1 cellular context compared by ENCODE assay signal in genomic region chr19:3721131-3721899, GRCh38.
TF ChIP-seq lines count a peak whose summit lies in the region.

No MANE protein-coding gene starts in this region.

TF ChIP-seq in HepG2, 621 proteins besides CTCF, POLR2A, EP300 and RAD21 (continued from another document and continues in another):
- peak; percentile 52; the same call in 1 of the 2 replicates for TF ChIP-seq THAP9 (CRISPR knock-in tag; IDR thresholded peaks at IDR 0.05; ENCODE audit: borderline replicate concordance)
- TF ChIP-seq NFIC (IDR thresholded peaks at IDR 0.05; ENCODE audit: low read length), result no peak
- no peak for TF ChIP-seq ZC3H13 (CRISPR knock-in tag; IDR thresholded peaks at IDR 0.05)
- no peak for TF ChIP-seq TGIF2 (CRISPR knock-in tag; IDR thresholded peaks at IDR 0.05)
- TF ChIP-seq GLI4 (CRISPR knock-in tag; IDR thresholded peaks at IDR 0.05; ENCODE audit: borderline replicate concordance), result no peak
- TF ChIP-seq PRMT3 (CRISPR knock-in tag; IDR thresholded peaks at IDR 0.05; ENCODE audit: borderline replicate concordance, low read depth), result no peak
- TF ChIP-seq UBTF (CRISPR knock-in tag; IDR thresholded peaks at IDR 0.05), result no peak; the same call in 1 of the 2 replicates
- no peak for TF ChIP-seq THRA (CRISPR knock-in tag; IDR thresholded peaks at IDR 0.05; ENCODE audit: borderline replicate concordance)
- no peak for TF ChIP-seq ZNF724P (CRISPR knock-in tag; IDR thresholded peaks at IDR 0.05; ENCODE audit: borderline replicate concordance)
- TF ChIP-seq ARID4A (CRISPR knock-in tag; IDR thresholded peaks at IDR 0.05; ENCODE audit: borderline replicate concordance), result peak; percentile 38; the same call in 1 of the 2 replicates
- 0 out of 2 replicates have a peak, but pooled peaks have one; percentile 72 for TF ChIP-seq KDM3A (CRISPR knock-in tag; IDR thresholded peaks at IDR 0.05; ENCODE audit: low read depth)
- TF ChIP-seq TCF12 (IDR thresholded peaks at IDR 0.05), result no peak
- no peak for TF ChIP-seq TCF12 (CRISPR knock-in tag; IDR thresholded peaks at IDR 0.05)
- TF ChIP-seq ZNF256 (CRISPR knock-in tag; conservative IDR thresholded peaks at IDR 0.05), result no peak
- no peak for TF ChIP-seq PAF1 (CRISPR knock-in tag; IDR thresholded peaks at IDR 0.05)
- TF ChIP-seq EZH2 (conservative IDR thresholded peaks at IDR 0.05; ENCODE audit: low read depth, low read length), result no peak
- TF ChIP-seq ADNP (CRISPR knock-in tag; IDR thresholded peaks at IDR 0.05), result peak; percentile 98
- no peak for TF ChIP-seq FLYWCH1 (CRISPR knock-in tag; IDR thresholded peaks at IDR 0.05)
- no peak for TF ChIP-seq GTF3A (CRISPR knock-in tag; conservative IDR thresholded peaks at IDR 0.05)
- TF ChIP-seq E2F2 (CRISPR knock-in tag; IDR thresholded peaks at IDR 0.05; ENCODE audit: borderline replicate concordance), result no peak
- TF ChIP-seq ZNF576 (CRISPR knock-in tag; IDR thresholded peaks at IDR 0.05), result no peak
- no peak for TF ChIP-seq PLRG1 (conservative IDR thresholded peaks at IDR 0.05)
- TF ChIP-seq SP4 (CRISPR knock-in tag; IDR thresholded peaks at IDR 0.05), result peak; percentile 37; the same call in 1 of the 2 replicates
- peak; percentile 88 for TF ChIP-seq TAF15 (IDR thresholded peaks at IDR 0.05; ENCODE audit: low read depth, low read length, poor library complexity, severe bottlenecking)
- no peak for TF ChIP-seq GLMP (CRISPR knock-in tag; IDR thresholded peaks at IDR 0.05; ENCODE audit: borderline replicate concordance)
- no peak for TF ChIP-seq KMT2B (CRISPR knock-in tag; IDR thresholded peaks at IDR 0.05)
- no peak for TF ChIP-seq NAIF1 (CRISPR knock-in tag; IDR thresholded peaks at IDR 0.05; ENCODE audit: borderline replicate concordance)
- no peak for TF ChIP-seq ETS1 (CRISPR knock-in tag; IDR thresholded peaks at IDR 0.05)
- peak; percentile 100 for TF ChIP-seq ZNF629 (CRISPR knock-in tag; conservative IDR thresholded peaks at IDR 0.05)
- TF ChIP-seq CENPBD1 (CRISPR knock-in tag; IDR thresholded peaks at IDR 0.05; ENCODE audit: borderline replicate concordance, low read depth), result no peak
- TF ChIP-seq MED8 (CRISPR knock-in tag; IDR thresholded peaks at IDR 0.05; ENCODE audit: insufficient replicate concordance), result no peak
- no peak for TF ChIP-seq GATAD1 (CRISPR knock-in tag; IDR thresholded peaks at IDR 0.05)
- TF ChIP-seq ARHGAP35 (CRISPR knock-in tag; IDR thresholded peaks at IDR 0.05; ENCODE audit: borderline replicate concordance), result no peak
- TF ChIP-seq ATF5 (CRISPR knock-in tag; IDR thresholded peaks at IDR 0.05; ENCODE audit: low read depth), result no peak
- no peak for TF ChIP-seq NFIB (CRISPR knock-in tag; IDR thresholded peaks at IDR 0.05; ENCODE audit: borderline replicate concordance)
- TF ChIP-seq MEIS2 (CRISPR knock-in tag; IDR thresholded peaks at IDR 0.05), result no peak
- TF ChIP-seq SNAPC2 (CRISPR knock-in tag; IDR thresholded peaks at IDR 0.05), result no peak
- no peak for TF ChIP-seq MIXL1 (CRISPR knock-in tag; IDR thresholded peaks at IDR 0.05)
- TF ChIP-seq JUND (CRISPR knock-in tag; IDR thresholded peaks at IDR 0.05), result no peak
